In genomic region chr5:176888865-176889165, GRCh38 we compare ENCODE assay signal across 30 cellular contexts. TPM values are rescaled to one million over a fixed set of nuclear protein-coding genes. Genes with fewer than 3 reads are reported as not detected.
"Had no signal": no experiment of that assay in that cellular context is flagged by ENCODE, and none has a peak within 500 bp of the region (broad histone marks: within the 10 kb centered on the region; RNA-seq: fewer than 3 reads in every experiment).

No MANE protein-coding gene starts in this region.

- H3K9me3 Mint-ChIP-seq: naive thymus-derived CD4-positive, alpha-beta T cell; nephron progenitor cell; neural progenitor cell; stimulated activated naive B cell treated with anti-CD40 and anti-IgM and Interleukin-4, amounts not matched to agents 10 μg/mL and 1 μg/mL and 100 μg/mL, for 72 hours had no signal

- DNase-seq: heart right ventricle; islet precursor cell; left ventricle myocardium inferior; mesendoderm; midbrain; naive thymus-derived CD4-positive, alpha-beta T cell; nephron progenitor cell; nucleus accumbens; stimulated activated CD4-positive, alpha-beta T cell treated with anti-CD3 and anti-CD28 coated beads, Interleukin-12 subunit alpha, Interleukin-12 subunit beta, amount 100 ng/mL, for 4 hours; stimulated activated CD4-positive, alpha-beta T cell treated with anti-CD3 and anti-CD28 coated beads, Interleukin-15, amount 100 ng/mL, for 24 hours; stimulated activated CD4-positive, alpha-beta T cell treated with anti-CD3 and anti-CD28 coated beads, Interleukin-2, amount 100 ng/mL, for 24 hours; stimulated activated CD4-positive, alpha-beta T cell treated with anti-CD3 and anti-CD28 coated beads, Interleukin-4, amount 100 ng/mL, for 1 hour; stimulated activated naive B cell treated with anti-CD40 and anti-IgM and Interleukin-4, amounts not matched to agents 10 μg/mL and 1 μg/mL and 100 μg/mL, for 72 hours; stimulated activated naive CD8-positive, alpha-beta T cell treated with anti-CD3 and anti-CD28 coated beads, Interleukin-15, Interleukin-2, amounts not matched to agents 100 U/mL and 50 U/mL, for 24 hours; stomach; testis; thyroid gland had no signal

- ATAC-seq: heart right ventricle; mucosa of descending colon; naive thymus-derived CD4-positive, alpha-beta T cell; right lobe of liver; stimulated activated naive B cell treated with anti-CD40 and anti-IgM and Interleukin-4, amounts not matched to agents 10 μg/mL and 1 μg/mL and 100 μg/mL, for 72 hours; stimulated activated naive CD8-positive, alpha-beta T cell treated with anti-CD3 and anti-CD28 coated beads, Interleukin-15, Interleukin-2, amounts not matched to agents 100 U/mL and 50 U/mL, for 24 hours had no signal

- H3K4me3 Mint-ChIP-seq: naive thymus-derived CD4-positive, alpha-beta T cell; nephron progenitor cell; neural progenitor cell; stimulated activated naive B cell treated with anti-CD40 and anti-IgM and Interleukin-4, amounts not matched to agents 10 μg/mL and 1 μg/mL and 100 μg/mL, for 72 hours had no signal

- H3K4me1 ChIP-seq: left ventricle myocardium inferior, parathyroid adenoma, right atrium auricular region, right lobe of liver, stomach, testis, thyroid gland, transverse colon, upper lobe of left lung, vagina had no signal

- H3K36me3 Mint-ChIP-seq: naive thymus-derived CD4-positive, alpha-beta T cell; neural progenitor cell; stimulated activated naive B cell treated with anti-CD40 and anti-IgM and Interleukin-4, amounts not matched to agents 10 μg/mL and 1 μg/mL and 100 μg/mL, for 72 hours had no signal

- H3K27me3 ChIP-seq: neural progenitor cell, right atrium auricular region, right lobe of liver, testis, thyroid gland, transverse colon, upper lobe of left lung, vagina had no signal

- H3K36me3 ChIP-seq: left ventricle myocardium inferior, neural progenitor cell, right atrium auricular region, right lobe of liver, stomach, thyroid gland, transverse colon, vagina had no signal

- H3K27me3 Mint-ChIP-seq: naive thymus-derived CD4-positive, alpha-beta T cell had no signal

- H3K27ac ChIP-seq: heart right ventricle, hepatocyte, left ventricle myocardium inferior, neural progenitor cell, parathyroid adenoma, right atrium auricular region, right lobe of liver, skin epidermis, stomach, testis, thyroid gland, transverse colon, upper lobe of left lung, vagina had no signal

- H3K9me3 ChIP-seq: heart right ventricle, left ventricle myocardium inferior, mucosa of descending colon, right atrium auricular region, right lobe of liver, stomach, testis, thyroid gland, transverse colon, upper lobe of left lung, vagina had no signal

- H3K4me3 ChIP-seq: heart right ventricle, hepatocyte, left ventricle myocardium inferior, lung, mucosa of descending colon, neural progenitor cell, right atrium auricular region, right lobe of liver, skin epidermis, stomach, testis, thyroid gland, transverse colon, upper lobe of left lung, vagina had no signal

- H3K27ac Mint-ChIP-seq: naive thymus-derived CD4-positive, alpha-beta T cell; nephron progenitor cell; neural progenitor cell; stimulated activated naive B cell treated with anti-CD40 and anti-IgM and Interleukin-4, amounts not matched to agents 10 μg/mL and 1 μg/mL and 100 μg/mL, for 72 hours had no signal

RNA-seq across cellular contexts. Expression of gene HK3, which starts 10.3 kb away (rescaled TPM):
- total RNA-seq: myocyte, osteocyte had no signal
